Comparison of ENCODE assay signal across 8 cellular contexts in the genomic region with DNA sequence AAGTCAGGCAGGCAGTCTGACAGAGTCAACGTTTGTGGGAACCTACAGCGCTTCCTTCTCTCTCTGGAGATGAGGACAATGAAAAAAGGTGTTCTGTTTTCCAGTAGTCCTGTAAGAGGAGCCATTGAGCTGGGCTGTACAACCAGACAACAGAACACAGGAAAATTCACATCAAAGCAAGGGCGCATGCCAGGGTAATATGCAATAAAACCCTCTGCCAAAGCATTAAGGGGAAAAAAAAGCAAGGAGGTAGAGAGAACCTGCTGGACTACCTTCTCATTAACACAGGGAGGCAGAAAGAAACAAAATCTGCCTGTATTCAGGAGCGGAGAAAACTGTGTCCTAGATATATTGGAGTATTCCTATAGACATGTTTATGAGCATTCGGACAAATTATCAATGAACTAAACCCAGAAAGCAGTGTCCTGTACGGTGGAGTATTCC. TPM values are rescaled to one million over a fixed set of nuclear protein-coding genes. Genes with fewer than 3 reads are reported as not detected.
DNase-seq lines count a peak whose midpoint lies in the region; ATAC-seq, FAIRE-seq and TF ChIP-seq lines count a peak whose summit lies in the region.

No MANE protein-coding gene starts in this region.

- no peaks in the 10 kb centered on the region for H3K27me3 Mint-ChIP-seq in activated T-helper 17 cell treated with anti-CD3 and anti-CD28 coated beads, Interleukin-2, amount 50 U/mL, for 72 hours
- H3K27me3 Mint-ChIP-seq in glutamatergic neuron (ENCODE audit: unreplicated experiment) = peaks cover 18% of the 10 kb centered on the region

- no peak overlapping the region for H3K9ac ChIP-seq in parathyroid adenoma

- no peak for FAIRE-seq in H54 (lab: Jason Lieb, UNC)

- H2AFZ ChIP-seq in parathyroid adenoma = peak overlapping the region; percentile 13

- H3K36me3 ChIP-seq in parathyroid adenoma (ENCODE audit: control insufficient read depth, insufficient read depth, low read length) = no peaks in the 10 kb centered on the region

- H3K27me3 ChIP-seq in parathyroid adenoma (ENCODE audit: control insufficient read depth, insufficient read depth, low read length) = no peaks in the 10 kb centered on the region

- H3K9me3 Mint-ChIP-seq in activated T-helper 17 cell treated with anti-CD3 and anti-CD28 coated beads, Interleukin-2, amount 50 U/mL, for 72 hours = no peaks in the 10 kb centered on the region
- H3K9me3 Mint-ChIP-seq in glutamatergic neuron (ENCODE audit: unreplicated experiment) = peaks cover 27% of the 10 kb centered on the region

- peak overlapping the region; percentile 52 for H3K4me2 ChIP-seq in parathyroid adenoma (ENCODE audit: low read length)

- H3K4me3 ChIP-seq in parathyroid adenoma (ENCODE audit: low read depth, low read length) = peak overlapping the region; percentile 4

- peak overlapping the region; percentile 43 for H3K27ac ChIP-seq in parathyroid adenoma

- DNase-seq in COLO829 (ENCODE audit: low spot score) (peak; percentile 60), HCEC 1CT (peak; percentile 86), NCI-H345 treated with DMSO at 0.1 percent for 48 hours (lab: John Stamatoyannopoulos, UW; ENCODE audit: unreplicated experiment) (peak; percentile 89), glutamatergic neuron (no peak), H54 (ENCODE audit: insufficient read length, low spot score) (no peak)

- peaks cover 2% of the 10 kb centered on the region for H3K79me2 ChIP-seq in parathyroid adenoma

- H3K9me3 ChIP-seq in parathyroid adenoma (ENCODE audit: control insufficient read depth, low read length) = no peaks in the 10 kb centered on the region

- peak overlapping the region; percentile 80 for H3K4me3 Mint-ChIP-seq in activated T-helper 17 cell treated with anti-CD3 and anti-CD28 coated beads, Interleukin-2, amount 50 U/mL, for 72 hours
- H3K4me3 Mint-ChIP-seq in glutamatergic neuron (ENCODE audit: unreplicated experiment) = peak overlapping the region; percentile 95

- H3K27ac Mint-ChIP-seq in activated T-helper 17 cell treated with anti-CD3 and anti-CD28 coated beads, Interleukin-2, amount 50 U/mL, for 72 hours = peak overlapping the region; percentile 40
- peak overlapping the region; percentile 98 for H3K27ac Mint-ChIP-seq in glutamatergic neuron (ENCODE audit: unreplicated experiment)

- peaks cover 33% of the 10 kb centered on the region for H3K4me1 Mint-ChIP-seq in activated T-helper 17 cell treated with anti-CD3 and anti-CD28 coated beads, Interleukin-2, amount 50 U/mL, for 72 hours
- peaks cover 46% of the 10 kb centered on the region for H3K4me1 Mint-ChIP-seq in glutamatergic neuron (ENCODE audit: low read depth, unreplicated experiment)

- H3K36me3 Mint-ChIP-seq in activated T-helper 17 cell treated with anti-CD3 and anti-CD28 coated beads, Interleukin-2, amount 50 U/mL, for 72 hours (ENCODE audit: low read depth) = peaks cover 25% of the 10 kb centered on the region
- peaks cover 8% of the 10 kb centered on the region for H3K36me3 Mint-ChIP-seq in glutamatergic neuron (ENCODE audit: unreplicated experiment)

- no peaks in the 10 kb centered on the region for H3K4me1 ChIP-seq in parathyroid adenoma

- TF ChIP-seq CTCF in glutamatergic neuron (IDR thresholded peaks at IDR 0.05; ENCODE audit: partially characterized antibody, unreplicated experiment) (no peak), parathyroid adenoma (IDR thresholded peaks at IDR 0.05) (peak; percentile 60)

- no peak for ATAC-seq in activated T-helper 17 cell treated with anti-CD3 and anti-CD28 coated beads, Interleukin-2, amount 50 U/mL, for 72 hours (replicated peaks)
- ATAC-seq in activated CD4-positive, CD25-positive, alpha-beta regulatory T cell treated with anti-CD3 and anti-CD28 coated beads, Interleukin-2, amount 50 U/mL, for 24 hours = no peak

- TF ChIP-seq POLR2A in H54 (IDR thresholded peaks at IDR 0.05; ENCODE audit: low read depth, low read length) = no peak

RNA-seq across cellular contexts. Expression of gene RNF24, which starts 1.3 kb away (rescaled TPM):
- 10 to 100 TPM; 20.1 to 47.9 TPM for total RNA-seq in activated T-helper 17 cell treated with anti-CD3 and anti-CD28 coated beads, Interleukin-2, amount 50 U/mL, for 72 hours
- 123 TPM for total RNA-seq in glutamatergic neuron (ENCODE audit: unreplicated experiment)

Comparison
In these comparisons a context has a peak if more than half of its experiments do, and no peak if none do; other contexts are left out.
1. DNase-seq: peak in COLO829 (single experiment), HCEC 1CT (single experiment) and NCI-H345 treated with DMSO at 0.1 percent for 48 hours (single experiment); none in glutamatergic neuron (single experiment) and H54 (single experiment).